Comparison of ENCODE assay signal across 11 cellular contexts in the genomic region with DNA sequence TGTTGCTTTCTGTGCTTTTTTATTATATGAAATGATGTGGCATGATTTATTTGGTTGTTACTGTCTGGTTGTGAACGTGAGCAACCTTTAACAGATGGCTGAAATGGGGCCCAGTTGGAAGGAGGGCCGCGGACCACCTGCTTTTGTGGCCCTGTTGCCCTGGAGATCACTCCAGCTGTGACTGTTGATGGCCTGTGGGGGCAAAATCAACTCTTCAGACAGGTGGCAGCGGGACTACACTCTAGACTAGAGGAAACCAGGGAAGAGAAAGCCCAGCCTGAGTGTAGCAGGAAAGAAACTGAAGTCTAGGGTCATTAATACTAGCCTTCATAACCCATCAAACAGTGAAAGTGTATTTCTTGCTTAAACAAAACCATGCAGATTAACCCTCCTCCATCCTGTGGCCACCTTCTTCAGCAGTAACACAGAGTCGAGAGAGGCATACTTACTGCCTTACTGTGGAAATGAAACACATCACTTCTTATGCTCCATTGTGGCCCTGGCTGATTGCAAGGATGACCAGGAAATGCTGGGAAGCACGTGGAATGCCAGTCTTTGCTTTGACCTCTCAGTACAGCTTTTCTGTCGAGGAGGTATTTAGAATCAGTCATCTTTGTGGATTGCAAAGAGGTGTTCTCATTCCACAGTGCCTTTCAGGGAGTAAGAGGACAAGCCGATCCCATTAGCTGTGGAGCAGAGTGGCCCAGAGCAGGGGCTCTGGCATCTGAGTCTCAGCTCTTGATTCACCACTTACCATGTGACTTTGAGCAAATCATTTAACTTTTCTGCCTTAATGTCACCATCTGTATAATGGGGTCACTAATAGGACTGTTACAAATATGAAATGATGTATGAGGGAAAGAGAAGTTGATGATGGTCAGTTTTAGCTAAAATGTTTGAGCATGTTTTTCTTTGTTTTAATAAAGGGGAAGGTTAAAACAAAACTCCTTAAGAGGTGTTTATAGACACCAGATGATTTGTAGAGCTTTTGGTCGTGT.
DNase-seq lines count a peak whose midpoint lies in the region; FAIRE-seq and TF ChIP-seq lines count a peak whose summit lies in the region.
"Had no signal": no experiment of that assay in that cellular context is flagged by ENCODE, and none has a peak within 500 bp of the region (broad histone marks: within the 10 kb centered on the region; RNA-seq: fewer than 3 reads in every experiment).

No MANE protein-coding gene starts in this region.

- H3K4me3 Mint-ChIP-seq in endodermal cell, result no peak overlapping the region
- no peak overlapping the region for H3K4me3 Mint-ChIP-seq in activated CD4-positive, alpha-beta memory T cell treated with anti-CD3 and anti-CD28 coated beads for 36 hours
- H3K4me3 Mint-ChIP-seq: activated naive CD4-positive, alpha-beta T cell treated with anti-CD3 and anti-CD28 coated beads, Interleukin-2, amount 10 ng/mL, durations not matched to agents 7 days and 5 days had no signal

- WGBS in endodermal cell (ENCODE audit: insufficient coverage in 1 of 2, insufficient read length in 1 of 2), 2 experiments, result 69 to 71% methylated on average over 7 to 9 of the region's 9 CpGs

- H3K27ac ChIP-seq in endodermal cell (ENCODE audit: low read depth, low read length) (peak overlapping the region; percentile 40), stomach smooth muscle (ENCODE audit: low read length) (peak overlapping the region; percentile 13)

- peak overlapping the region; percentile 19 for H3K27ac Mint-ChIP-seq in endodermal cell
- H3K27ac Mint-ChIP-seq in activated CD4-positive, alpha-beta memory T cell treated with anti-CD3 and anti-CD28 coated beads for 36 hours, result no peak overlapping the region
- H3K27ac Mint-ChIP-seq: activated naive CD4-positive, alpha-beta T cell treated with anti-CD3 and anti-CD28 coated beads, Interleukin-2, amount 10 ng/mL, durations not matched to agents 7 days and 5 days had no signal

- H3K27me3 Mint-ChIP-seq in endodermal cell (ENCODE audit: insufficient read depth), result no peaks in the 10 kb centered on the region
- no peaks in the 10 kb centered on the region for H3K27me3 Mint-ChIP-seq in activated CD4-positive, alpha-beta memory T cell treated with anti-CD3 and anti-CD28 coated beads for 36 hours
- H3K27me3 Mint-ChIP-seq: activated naive CD4-positive, alpha-beta T cell treated with anti-CD3 and anti-CD28 coated beads, Interleukin-2, amount 10 ng/mL, durations not matched to agents 7 days and 5 days had no signal

- intact Hi-C loops in activated CD4-positive, alpha-beta memory T cell treated with anti-CD3 and anti-CD28 coated beads for 36 hours (cut with micrococcal nuclease), result no loop called here

- POLR2A ChIA-PET in activated CD4-positive, alpha-beta memory T cell treated with anti-CD3 and anti-CD28 coated beads for 36 hours (lab: Charles Lee), result no interaction called here
- POLR2A ChIA-PET in GM10248 (lab: Yijun Ruan, JAX), result no interaction called here

- no peaks in the 10 kb centered on the region for H3K36me3 Mint-ChIP-seq in endodermal cell (ENCODE audit: low read depth)
- no peaks in the 10 kb centered on the region for H3K36me3 Mint-ChIP-seq in activated CD4-positive, alpha-beta memory T cell treated with anti-CD3 and anti-CD28 coated beads for 36 hours
- H3K36me3 Mint-ChIP-seq: activated naive CD4-positive, alpha-beta T cell treated with anti-CD3 and anti-CD28 coated beads, Interleukin-2, amount 10 ng/mL, durations not matched to agents 7 days and 5 days had no signal

- FAIRE-seq in D721Med (lab: Jason Lieb, UNC), result no peak

- H3K4me1 Mint-ChIP-seq in endodermal cell, result peaks cover 44% of the 10 kb centered on the region
- peaks cover 37% of the 10 kb centered on the region for H3K4me1 Mint-ChIP-seq in activated CD4-positive, alpha-beta memory T cell treated with anti-CD3 and anti-CD28 coated beads for 36 hours (ENCODE audit: low read depth)

- H3K36me3 ChIP-seq in endodermal cell (ENCODE audit: control insufficient read depth, insufficient read depth, low read length) (no peaks in the 10 kb centered on the region), stomach smooth muscle (ENCODE audit: control insufficient read depth in 2 of 2, insufficient read depth in 2 of 2, low read length in 2 of 2) (no peaks in the 10 kb centered on the region)
- H3K36me3 ChIP-seq: thoracic aorta had no signal

- H3K27me3 ChIP-seq in endodermal cell (ENCODE audit: control insufficient read depth, insufficient read depth, low read length, poor library complexity, severe bottlenecking) (no peaks in the 10 kb centered on the region), stomach smooth muscle (ENCODE audit: control insufficient read depth in 1 of 2, insufficient read depth in 2 of 2, low read length in 2 of 2) (no peaks in the 10 kb centered on the region)

- CTCF ChIA-PET in activated CD4-positive, alpha-beta memory T cell treated with anti-CD3 and anti-CD28 coated beads for 36 hours (lab: Charles Lee), result interaction anchor here (1.2 to 1.3 kb wide), 2 partner anchors 39 to 146 kb away, joined by 3 to 4 read pairs; no protein-coding TSS in a partner anchor
- CTCF ChIA-PET in GM10248 (lab: Yijun Ruan, JAX), result interaction anchor here (0.8 to 1.5 kb wide), 5 partner anchors 11 to 84 kb away, joined by 3 to 4 read pairs (median 3); no protein-coding TSS in a partner anchor

- no peak overlapping the region for H3K9ac ChIP-seq in endodermal cell (ENCODE audit: extremely low read depth, low read length, poor library complexity, severe bottlenecking)
- no peak overlapping the region for H3K9ac ChIP-seq in stomach smooth muscle (ENCODE audit: low read length in 2 of 2)

- TF ChIP-seq CTCF in endodermal cell (conservative IDR thresholded peaks at IDR 0.05), result no peak
- TF ChIP-seq CTCF in D721Med (IDR thresholded peaks at IDR 0.05; ENCODE audit: insufficient read depth, missing control alignments), result no peak
- TF ChIP-seq CTCF in GM10248 (IDR thresholded peaks at IDR 0.05; ENCODE audit: control extremely low read depth, extremely low read depth, low read depth, missing control alignments), result no peak

- H3K4me1 ChIP-seq in endodermal cell (ENCODE audit: control insufficient read depth, insufficient read depth, low read length) (peaks cover 24% of the 10 kb centered on the region), stomach smooth muscle (ENCODE audit: control insufficient read depth, insufficient read depth, low read length) (peaks cover 37% of the 10 kb centered on the region)

- H3K9me3 ChIP-seq in endodermal cell (ENCODE audit: control insufficient read depth, low read length), result no peaks in the 10 kb centered on the region
- no peaks in the 10 kb centered on the region for H3K9me3 ChIP-seq in stomach smooth muscle (ENCODE audit: control insufficient read depth in 2 of 2, low read length in 2 of 2)
- H3K9me3 ChIP-seq: thoracic aorta had no signal

- H3K4me3 ChIP-seq in endodermal cell (ENCODE audit: low read length) (no peak overlapping the region), stomach smooth muscle (ENCODE audit: low read length in 2 of 2) (no peak overlapping the region)
- H3K4me3 ChIP-seq: thoracic aorta had no signal

- DNase-seq in NCI-H510A treated with DMSO at 0.1 percent for 48 hours (lab: John Stamatoyannopoulos, UW) (peak; percentile 5), NCI-H510A (lab: John Stamatoyannopoulos, UW) (no peak), NCI-H2227 treated with DMSO at 0.1 percent for 48 hours (lab: John Stamatoyannopoulos, UW) (peak; percentile 13), endodermal cell (no peak), D721Med (ENCODE audit: insufficient read length, low spot score) (no peak), GM10248 (ENCODE audit: extremely low spot score) (no peak)
- no peak for DNase-seq in activated CD4-positive, alpha-beta memory T cell treated with anti-CD3 and anti-CD28 coated beads for 36 hours
- DNase-seq: activated naive CD4-positive, alpha-beta T cell treated with anti-CD3 and anti-CD28 coated beads, Interleukin-2, amount 10 ng/mL, durations not matched to agents 7 days and 5 days; stimulated activated CD4-positive, alpha-beta T cell treated with anti-CD3 and anti-CD28 coated beads, Interleukin-15, amount 100 ng/mL, for 24 hours had no signal

- no peaks in the 10 kb centered on the region for H3K9me3 Mint-ChIP-seq in endodermal cell
- no peaks in the 10 kb centered on the region for H3K9me3 Mint-ChIP-seq in activated CD4-positive, alpha-beta memory T cell treated with anti-CD3 and anti-CD28 coated beads for 36 hours
- H3K9me3 Mint-ChIP-seq: activated naive CD4-positive, alpha-beta T cell treated with anti-CD3 and anti-CD28 coated beads, Interleukin-2, amount 10 ng/mL, durations not matched to agents 7 days and 5 days had no signal

Comparison
In these comparisons a context has a peak if more than half of its experiments do, and no peak if none do; other contexts are left out.
1. DNase-seq: peak in NCI-H510A treated with DMSO at 0.1 percent for 48 hours (single experiment) and NCI-H2227 treated with DMSO at 0.1 percent for 48 hours (single experiment); none in NCI-H510A (single experiment), endodermal cell (single experiment), D721Med (single experiment), activated CD4-positive, alpha-beta memory T cell treated with anti-CD3 and anti-CD28 coated beads for 36 hours (single experiment) and GM10248 (single experiment).